ENCODE assay signal across 16 cellular contexts in genomic region chr1:59278780-59279354, GRCh38.
"Had no signal": no experiment of that assay in that cellular context is flagged by ENCODE, and none has a peak within 500 bp of the region (broad histone marks: within the 10 kb centered on the region; RNA-seq: fewer than 3 reads in every experiment).

No MANE protein-coding gene starts in this region.

- ATAC-seq: esophagus mucosa, heart right ventricle, left lobe of liver, psoas muscle, right lobe of liver had no signal

- H3K27ac ChIP-seq: heart right ventricle, neutrophil, psoas muscle, right lobe of liver, suprapubic skin, thyroid gland, upper lobe of left lung, uterus had no signal

- H3K27me3 ChIP-seq: heart right ventricle, neutrophil, right lobe of liver, suprapubic skin, thyroid gland, upper lobe of left lung, uterus had no signal

- H3K9me3 ChIP-seq: heart right ventricle, neutrophil, psoas muscle, right lobe of liver, suprapubic skin, thyroid gland, upper lobe of left lung, uterus had no signal

- H3K9me3 Mint-ChIP-seq: nephron had no signal

- DNase-seq: effector memory CD4-positive, alpha-beta T cell; heart right ventricle; islet precursor cell; psoas muscle; retina; right lobe of liver; stimulated activated CD4-positive, alpha-beta T cell treated with anti-CD3 and anti-CD28 coated beads, Interleukin-4, amount 100 ng/mL, for 1 hour; stimulated activated naive CD4-positive, alpha-beta T cell; thyroid gland; upper lobe of left lung; uterus had no signal

- H3K4me1 ChIP-seq: psoas muscle, right lobe of liver, thyroid gland, upper lobe of left lung, uterus had no signal

- H3K4me3 ChIP-seq: heart right ventricle, psoas muscle, right lobe of liver, suprapubic skin, thyroid gland, upper lobe of left lung, uterus had no signal

- H3K4me3 Mint-ChIP-seq: nephron had no signal

- H3K36me3 ChIP-seq: heart right ventricle, neutrophil, right lobe of liver, suprapubic skin, thyroid gland, upper lobe of left lung, uterus had no signal
